25 cellular contexts compared by ENCODE assay signal in the genomic region with DNA sequence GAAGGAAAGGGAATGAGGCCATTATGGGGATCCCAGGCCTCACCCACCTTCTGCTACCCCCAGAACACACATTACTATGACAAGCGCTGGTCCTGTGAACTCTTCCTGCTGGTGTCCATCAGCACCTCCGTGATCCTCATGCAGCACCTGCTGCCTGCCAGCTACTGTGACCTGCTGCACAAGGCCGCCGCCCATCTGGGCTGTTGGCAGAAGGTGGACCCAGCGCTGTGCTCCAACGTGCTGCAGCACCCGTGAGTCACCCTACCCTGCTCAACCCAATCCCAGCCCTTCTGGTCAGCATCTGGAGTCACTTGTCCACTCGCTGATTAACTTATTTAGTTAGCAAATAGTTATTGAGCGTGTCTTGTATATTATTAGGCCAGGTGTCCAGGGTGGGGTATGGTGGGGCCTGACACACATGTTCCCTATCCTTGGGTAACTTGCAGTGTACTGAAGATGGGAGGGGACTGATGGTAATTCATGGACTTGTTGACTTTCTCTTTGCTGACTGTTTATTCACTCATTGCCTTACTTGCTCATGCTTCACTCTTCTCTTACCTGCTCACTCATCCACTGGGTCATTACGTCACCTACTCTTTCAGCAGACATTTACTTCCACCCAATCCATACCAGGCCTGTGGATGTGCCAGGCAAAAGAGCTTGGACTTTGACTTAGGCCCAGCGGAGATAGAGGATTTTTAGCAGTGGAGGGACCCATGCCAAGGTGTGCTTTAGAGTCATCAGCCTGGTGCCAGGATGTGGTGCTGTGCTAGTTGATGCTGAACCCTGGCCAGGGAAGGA. TPM values are rescaled to one million over a fixed set of nuclear protein-coding genes. Genes with fewer than 3 reads are reported as not detected.
DNase-seq lines count a peak whose midpoint lies in the region; ATAC-seq and TF ChIP-seq lines count a peak whose summit lies in the region.
"Had no signal": no experiment of that assay in that cellular context is flagged by ENCODE, and none has a peak within 500 bp of the region (broad histone marks: within the 10 kb centered on the region; RNA-seq: fewer than 3 reads in every experiment).

No MANE protein-coding gene starts in this region.

- TF ChIP-seq POLR2A in right lobe of liver (IDR thresholded peaks at IDR 0.05): peak; percentile 47

- TF ChIP-seq CTCF in epithelial cell of esophagus (IDR thresholded peaks at IDR 0.05; ENCODE audit: insufficient read depth, low read depth, low read length, missing control alignments): no peak
- TF ChIP-seq CTCF in right lobe of liver (IDR thresholded peaks at IDR 0.05): no peak

- no peak for DNase-seq in right cardiac atrium
- no peak for DNase-seq in cardiac septum (ENCODE audit: low spot score)
- DNase-seq in epithelial cell of esophagus (ENCODE audit: low read depth): peak; percentile 72
- DNase-seq in right lobe of liver: peak; percentile 90 to 93 (median 92)
- no peak for DNase-seq in NCI-H1436 treated with DMSO at 0.1 percent for 48 hours (lab: John Stamatoyannopoulos, UW)
- no peak for DNase-seq in activated CD4-positive, alpha-beta T cell treated with anti-CD3 and anti-CD28 coated beads for 4 hours
- DNase-seq: activated CD4-positive, alpha-beta memory T cell treated with anti-CD3 and anti-CD28 coated beads for 36 hours; activated CD8-positive, alpha-beta memory T cell treated with anti-CD3 and anti-CD28 coated beads, Interleukin-2, amount 50 U/mL, for 4 hours; AML-193; CD4-positive, alpha-beta T cell; foreskin fibroblast; H7; head of caudate nucleus; kidney glomerular epithelial cell; mammary epithelial cell; NCI-H2029; NCI-H226; NCI-H69; psoas muscle; stimulated activated naive CD8-positive, alpha-beta T cell treated with anti-CD3 and anti-CD28 coated beads, Interleukin-15, Interleukin-2, amounts not matched to agents 100 U/mL and 50 U/mL, for 24 hours had no signal

- H3K36me3 ChIP-seq in right lobe of liver: peaks cover 0 to 17% (median 6%) of the 10 kb centered on the region in 4 donors

- H3K9me3 ChIP-seq in right cardiac atrium (ENCODE audit: control insufficient read depth, low read length): no peaks in the 10 kb centered on the region
- H3K9me3 ChIP-seq in right lobe of liver: no peaks in the 10 kb centered on the region
- H3K9me3 ChIP-seq: neutrophil, psoas muscle, thoracic aorta had no signal

- intact Hi-C loops in right cardiac atrium (cut with DNase I): no loop called here
- intact Hi-C loops in cardiac septum (cut with DNase I): no loop called here
- intact Hi-C loops in right lobe of liver (cut with DNase I): no loop called here

- H3K4me1 ChIP-seq in right cardiac atrium (ENCODE audit: control insufficient read depth, insufficient read depth, low read length) (no peaks in the 10 kb centered on the region), right lobe of liver (peaks cover 0 to 24% (median 10%) of the 10 kb centered on the region in 4 donors)
- H3K4me1 ChIP-seq: psoas muscle had no signal

- no peak overlapping the region for H3K4me3 ChIP-seq in right cardiac atrium (ENCODE audit: low read length)
- no peak overlapping the region for H3K4me3 ChIP-seq in epithelial cell of esophagus (ENCODE audit: low read length)
- no peak overlapping the region for H3K4me3 ChIP-seq in right lobe of liver
- H3K4me3 ChIP-seq: psoas muscle, SK-N-MC, thoracic aorta had no signal

- H3K27me3 ChIP-seq in right cardiac atrium (ENCODE audit: control insufficient read depth, insufficient read depth) (no peaks in the 10 kb centered on the region), right lobe of liver (no peaks in the 10 kb centered on the region)
- H3K27me3 ChIP-seq: neutrophil had no signal

- ATAC-seq in right cardiac atrium (peak; percentile 17 to 24), right lobe of liver (peak; percentile 87 to 92 (median 90)), GM18520 (IDR thresholded peaks at IDR 0.05; ENCODE audit: unreplicated experiment) (no peak), GM19467 (IDR thresholded peaks at IDR 0.05; ENCODE audit: unreplicated experiment) (no peak)
- ATAC-seq: stimulated activated naive CD8-positive, alpha-beta T cell treated with anti-CD3 and anti-CD28 coated beads, Interleukin-15, Interleukin-2, amounts not matched to agents 100 U/mL and 50 U/mL, for 24 hours had no signal

- H3K27ac ChIP-seq in right cardiac atrium (ENCODE audit: low read length) (no peak overlapping the region), right lobe of liver (peak overlapping the region; percentile 86 to 93 (median 93))
- H3K27ac ChIP-seq: neutrophil, psoas muscle, SK-N-MC, thoracic aorta had no signal

- WGBS in right cardiac atrium: 93% methylated on average over 11 of the region's 11 CpGs
- WGBS in right lobe of liver (ENCODE audit: insufficient coverage, low coverage, low lambda C conversion rate, missing lambda C conversion rate): 27% methylated on average over 9 of the region's 11 CpGs

RNA-seq across cellular contexts. Expression of a gene that starts 12.9 kb away (rescaled TPM):
- 10 to 100 TPM; 72.4 to 79.7 (median 75.8) TPM for total RNA-seq in right cardiac atrium
- polyA plus RNA-seq in right cardiac atrium: 14.7 TPM
- 81.4 TPM for total RNA-seq in cardiac septum
- total RNA-seq in right lobe of liver: 10 to 100 TPM; 23.4 to 44.6 (median 34.0) TPM

RNA-seq across cellular contexts. Expression of a gene that starts 22.2 kb away (rescaled TPM):
- total RNA-seq in right cardiac atrium (10 to 100 TPM in 1 of 4 donors, 1 to 10 TPM in 3; 8.0 to 11.1 (median 8.6) TPM), cardiac septum (7.1 TPM), right lobe of liver (10 to 100 TPM in 1 of 6 experiments, 1 to 10 TPM in 5; 4.0 to 10.3 (median 6.3) TPM)
- polyA plus RNA-seq in right cardiac atrium: 6.2 TPM

Comparison
In these comparisons a context has a peak if more than half of its experiments do, and no peak if none do; other contexts are left out.
1. ATAC-seq: peak in right cardiac atrium (2 of 2) and right lobe of liver (4 of 4); none in GM18520 (single experiment) and GM19467 (single experiment).
2. DNase-seq: peak in epithelial cell of esophagus (single experiment) and right lobe of liver (3 of 3); none in right cardiac atrium (0 of 3), cardiac septum (single experiment), NCI-H1436 treated with DMSO at 0.1 percent for 48 hours (single experiment) and activated CD4-positive, alpha-beta T cell treated with anti-CD3 and anti-CD28 coated beads for 4 hours (0 of 2).